Comparison of ENCODE assay signal across 26 cellular contexts in the genomic region with DNA sequence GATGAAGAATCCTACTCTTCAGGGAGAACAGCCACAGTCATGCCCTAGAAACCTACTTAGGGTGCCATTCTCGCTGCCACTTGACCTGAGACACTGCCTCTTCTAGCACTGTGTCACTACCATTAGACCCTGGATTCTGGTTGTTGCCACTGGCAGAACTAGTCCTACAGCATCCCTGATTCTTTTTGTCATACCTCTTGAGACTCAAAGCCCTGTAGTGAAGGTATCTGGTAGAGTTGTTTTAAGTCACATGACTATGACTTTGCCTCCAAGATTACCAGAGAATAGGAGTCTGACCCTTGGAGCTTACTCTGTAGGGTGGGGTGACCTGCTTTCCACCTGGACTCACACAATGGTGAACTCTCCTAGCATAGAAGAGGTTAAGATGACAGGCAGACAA.
"Had no signal": no experiment of that assay in that cellular context is flagged by ENCODE, and none has a peak within 500 bp of the region (broad histone marks: within the 10 kb centered on the region; RNA-seq: fewer than 3 reads in every experiment).

No MANE protein-coding gene starts in this region.

- H3K27ac Mint-ChIP-seq: activated CD4-positive, alpha-beta memory T cell treated with anti-CD3 and anti-CD28 coated beads, Interleukin-2, amount 10 ng/mL, durations not matched to agents 7 days and 5 days; activated CD4-positive, alpha-beta T cell treated with anti-CD3 and anti-CD28 coated beads, Interleukin-2, amount 10 ng/mL, durations not matched to agents 7 days and 5 days; activated naive CD4-positive, alpha-beta T cell treated with anti-CD3 and anti-CD28 coated beads, Interleukin-2, amount 10 ng/mL, durations not matched to agents 7 days and 5 days; activated naive CD8-positive, alpha-beta T cell treated with anti-CD3 and anti-CD28 coated beads, Interleukin-2, amount 10 ng/mL, durations not matched to agents 7 days and 5 days; activated T-cell treated with anti-CD3 and anti-CD28 coated beads, Interleukin-2, amount 50 U/mL, for 24 hours; T-helper 17 cell had no signal

- ATAC-seq: left colon, T-helper 17 cell, upper lobe of right lung had no signal

- H3K27ac ChIP-seq: upper lobe of right lung had no signal

- H3K4me3 Mint-ChIP-seq: activated CD4-positive, alpha-beta memory T cell treated with anti-CD3 and anti-CD28 coated beads, Interleukin-2, amount 10 ng/mL, durations not matched to agents 7 days and 5 days; activated CD4-positive, alpha-beta T cell treated with anti-CD3 and anti-CD28 coated beads, Interleukin-2, amount 10 ng/mL, durations not matched to agents 7 days and 5 days; activated naive CD4-positive, alpha-beta T cell treated with anti-CD3 and anti-CD28 coated beads, Interleukin-2, amount 10 ng/mL, durations not matched to agents 7 days and 5 days; activated naive CD8-positive, alpha-beta T cell treated with anti-CD3 and anti-CD28 coated beads, Interleukin-2, amount 10 ng/mL, durations not matched to agents 7 days and 5 days; activated T-cell treated with anti-CD3 and anti-CD28 coated beads, Interleukin-2, amount 50 U/mL, for 24 hours; T-helper 17 cell had no signal

- DNase-seq: activated CD4-positive, alpha-beta memory T cell treated with anti-CD3 and anti-CD28 coated beads, Interleukin-2, amount 10 ng/mL, durations not matched to agents 7 days and 5 days; activated CD4-positive, alpha-beta T cell treated with anti-CD3 and anti-CD28 coated beads, Interleukin-2, amount 10 ng/mL, durations not matched to agents 7 days and 5 days; activated CD4-positive, CD25-positive, alpha-beta regulatory T cell treated with anti-CD3 and anti-CD28 coated beads, Interleukin-2, amount 50 U/mL, for 72 hours; activated CD8-positive, alpha-beta memory T cell treated with anti-CD3 and anti-CD28 coated beads, Interleukin-2, amount 50 U/mL, for 48 hours; activated gamma-delta T cell; activated naive CD4-positive, alpha-beta T cell treated with anti-CD3 and anti-CD28 coated beads, Interleukin-2, amount 10 ng/mL, durations not matched to agents 7 days and 5 days; activated naive CD8-positive, alpha-beta T cell treated with anti-CD3 and anti-CD28 coated beads, Interleukin-2, amount 10 ng/mL, durations not matched to agents 7 days and 5 days; activated T-cell treated with anti-CD3 and anti-CD28 coated beads, Interleukin-2, amount 50 U/mL, for 24 hours; amniotic stem cell; dermis blood vessel endothelial cell; effector CD4-positive, alpha-beta T cell; head of caudate nucleus; hippocampal formation; kidney; left colon; mammary epithelial cell; occipital lobe; posterior cingulate gyrus; right cardiac atrium; spleen; stimulated activated naive CD4-positive, alpha-beta T cell treated with Interleukin-2 at 50 U/mL for 16 hours; T-helper 17 cell; T1000; upper lobe of right lung had no signal

- H3K9me3 ChIP-seq: spleen, thoracic aorta, upper lobe of right lung had no signal

- H3K4me3 ChIP-seq: spleen, thoracic aorta, upper lobe of right lung had no signal

- H3K36me3 ChIP-seq: spleen, thoracic aorta, upper lobe of right lung had no signal

- H3K27me3 ChIP-seq: upper lobe of right lung had no signal

- H3K27me3 Mint-ChIP-seq: activated naive CD8-positive, alpha-beta T cell treated with anti-CD3 and anti-CD28 coated beads, Interleukin-2, amount 10 ng/mL, durations not matched to agents 7 days and 5 days had no signal

- H3K36me3 Mint-ChIP-seq: activated naive CD4-positive, alpha-beta T cell treated with anti-CD3 and anti-CD28 coated beads, Interleukin-2, amount 10 ng/mL, durations not matched to agents 7 days and 5 days; activated naive CD8-positive, alpha-beta T cell treated with anti-CD3 and anti-CD28 coated beads, Interleukin-2, amount 10 ng/mL, durations not matched to agents 7 days and 5 days had no signal

- H3K4me1 Mint-ChIP-seq: activated CD4-positive, alpha-beta memory T cell treated with anti-CD3 and anti-CD28 coated beads, Interleukin-2, amount 10 ng/mL, durations not matched to agents 7 days and 5 days; activated CD4-positive, alpha-beta T cell treated with anti-CD3 and anti-CD28 coated beads, Interleukin-2, amount 10 ng/mL, durations not matched to agents 7 days and 5 days; activated naive CD4-positive, alpha-beta T cell treated with anti-CD3 and anti-CD28 coated beads, Interleukin-2, amount 10 ng/mL, durations not matched to agents 7 days and 5 days had no signal

- H3K9me3 Mint-ChIP-seq: activated CD4-positive, alpha-beta memory T cell treated with anti-CD3 and anti-CD28 coated beads, Interleukin-2, amount 10 ng/mL, durations not matched to agents 7 days and 5 days; activated CD4-positive, alpha-beta T cell treated with anti-CD3 and anti-CD28 coated beads, Interleukin-2, amount 10 ng/mL, durations not matched to agents 7 days and 5 days; activated naive CD4-positive, alpha-beta T cell treated with anti-CD3 and anti-CD28 coated beads, Interleukin-2, amount 10 ng/mL, durations not matched to agents 7 days and 5 days; activated T-cell treated with anti-CD3 and anti-CD28 coated beads, Interleukin-2, amount 50 U/mL, for 24 hours had no signal

- FAIRE-seq: colon, kidney had no signal
